ENCODE assay signal across 30 cellular contexts in genomic region chr1:244400974-244401373, GRCh38.
"Had no signal": no experiment of that assay in that cellular context is flagged by ENCODE, and none has a peak within 500 bp of the region (broad histone marks: within the 10 kb centered on the region; RNA-seq: fewer than 3 reads in every experiment).

No MANE protein-coding gene starts in this region.

- H3K4me2 ChIP-seq: smooth muscle cell had no signal

- H3K4me3 ChIP-seq: dorsolateral prefrontal cortex, gastrocnemius medialis, lung, mucosa of descending colon, smooth muscle cell, thoracic aorta, tibial nerve, upper lobe of left lung had no signal

- H3K79me2 ChIP-seq: parathyroid adenoma had no signal

- H3K4me3 Mint-ChIP-seq: memory B cell; naive B cell; natural killer cell treated with Interleukin-12 subunit alpha and Interleukin-12 subunit beta and Interleukin-15 and Interleukin-18, amount 100 ng/mL, for 72 hours; neural crest cell; stimulated activated memory B cell treated with anti-CD40 and anti-IgM and Interleukin-4, amounts not matched to agents 10 μg/mL and 1 μg/mL and 100 μg/mL, for 72 hours; stimulated activated naive CD8-positive, alpha-beta T cell treated with anti-CD3 and anti-CD28 coated beads, Interleukin-15, Interleukin-2, amounts not matched to agents 100 ng/mL and 50 ng/mL, for 24 hours had no signal

- H2AFZ ChIP-seq: parathyroid adenoma had no signal

- H3K27me3 ChIP-seq: dorsolateral prefrontal cortex, gastrocnemius medialis, neutrophil, tibial nerve, upper lobe of left lung had no signal

- H3K27me3 Mint-ChIP-seq: memory B cell; naive B cell; natural killer cell treated with Interleukin-12 subunit alpha and Interleukin-12 subunit beta and Interleukin-15 and Interleukin-18, amount 100 ng/mL, for 72 hours; progenitor cell of endocrine pancreas; stimulated activated memory B cell treated with anti-CD40 and anti-IgM and Interleukin-4, amounts not matched to agents 10 μg/mL and 1 μg/mL and 100 μg/mL, for 72 hours; stimulated activated naive CD8-positive, alpha-beta T cell treated with anti-CD3 and anti-CD28 coated beads, Interleukin-15, Interleukin-2, amounts not matched to agents 100 ng/mL and 50 ng/mL, for 24 hours had no signal

- H3K27ac ChIP-seq: dorsolateral prefrontal cortex, epithelial cell of prostate, gastrocnemius medialis, parathyroid adenoma, thoracic aorta, tibial nerve, upper lobe of left lung had no signal

- FAIRE-seq: colon, kidney, urothelium cell line had no signal

- H3K4me1 ChIP-seq: gastrocnemius medialis, parathyroid adenoma, tibial nerve, upper lobe of left lung had no signal

- H3K9me3 ChIP-seq: neutrophil had no signal

- H3K27ac Mint-ChIP-seq: memory B cell; natural killer cell treated with Interleukin-12 subunit alpha and Interleukin-12 subunit beta and Interleukin-15 and Interleukin-18, amount 100 ng/mL, for 72 hours; progenitor cell of endocrine pancreas; stimulated activated memory B cell treated with anti-CD40 and anti-IgM and Interleukin-4, amounts not matched to agents 10 μg/mL and 1 μg/mL and 100 μg/mL, for 72 hours; stimulated activated naive CD8-positive, alpha-beta T cell treated with anti-CD3 and anti-CD28 coated beads, Interleukin-15, Interleukin-2, amounts not matched to agents 100 ng/mL and 50 ng/mL, for 24 hours had no signal

- ATAC-seq: esophagus mucosa; gastrocnemius medialis; left lobe of liver; mucosa of descending colon; natural killer cell treated with Interleukin-12 subunit alpha and Interleukin-12 subunit beta and Interleukin-15 and Interleukin-18, amount 100 ng/mL, for 72 hours; sciatic nerve; stimulated activated memory B cell treated with anti-CD40 and anti-IgM and Interleukin-4, amounts not matched to agents 10 μg/mL and 1 μg/mL and 100 μg/mL, for 72 hours had no signal

- H3K4me1 Mint-ChIP-seq: neural crest cell had no signal

- H3K9ac ChIP-seq: parathyroid adenoma had no signal

- DNase-seq: dorsolateral prefrontal cortex; effector CD4-positive, alpha-beta T cell; foreskin fibroblast; gastrocnemius medialis; head of caudate nucleus; kidney; mucosa of descending colon; naive B cell; stimulated activated CD4-positive, alpha-beta T cell treated with anti-CD3 and anti-CD28 coated beads, Interleukin-12 subunit alpha, Interleukin-12 subunit beta, amount 100 ng/mL, for 4 hours; stimulated activated CD4-positive, alpha-beta T cell treated with anti-CD3 and anti-CD28 coated beads, Interleukin-1b, Interleukin-23, amount 100 ng/mL, for 48 hours; stimulated activated CD4-positive, alpha-beta T cell treated with anti-CD3 and anti-CD28 coated beads, Interleukin-4, amount 100 ng/mL, for 24 hours; upper lobe of left lung had no signal
